Comparison of ENCODE assay signal across 9 cellular contexts in the genomic region with DNA sequence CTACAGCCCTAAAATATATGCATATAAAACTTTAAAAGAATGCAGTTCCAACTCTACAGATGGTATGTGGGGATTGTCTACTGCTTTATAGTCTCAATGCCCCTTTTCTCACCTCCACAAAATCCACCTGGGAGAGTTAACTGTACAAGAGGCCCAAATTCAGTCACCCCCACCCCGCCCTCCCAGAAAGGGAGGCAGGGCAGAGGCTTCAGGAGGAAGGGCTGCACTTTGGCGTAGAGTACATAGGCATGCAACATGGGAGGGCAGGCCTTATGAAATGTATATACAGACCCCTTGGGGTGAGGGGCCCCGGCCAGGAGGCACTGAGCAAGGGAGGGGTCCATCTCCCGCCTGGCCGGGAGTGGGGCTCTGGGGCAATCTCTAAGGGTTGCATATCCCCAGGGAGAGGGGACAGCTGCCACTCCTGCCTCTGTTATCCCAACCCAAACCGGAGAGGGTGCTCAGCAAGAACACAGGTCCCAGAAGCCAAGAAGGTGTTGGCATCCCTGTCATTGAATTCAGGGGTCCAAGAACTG. TPM values are rescaled to one million over a fixed set of nuclear protein-coding genes. Genes with fewer than 3 reads are reported as not detected.
DNase-seq lines count a peak whose midpoint lies in the region; ATAC-seq and FAIRE-seq lines count a peak whose summit lies in the region.
"Had no signal": no experiment of that assay in that cellular context is flagged by ENCODE, and none has a peak within 500 bp of the region (broad histone marks: within the 10 kb centered on the region; RNA-seq: fewer than 3 reads in every experiment).

No MANE protein-coding gene starts in this region.

- H3K4me3 Mint-ChIP-seq in T-helper 1 cell treated with Interleukin-12 subunit alpha and Interleukin-12 subunit beta and Interleukin-4 antibody, amounts not matched to agents 30 μg/mL and 1 μg/mL, for 36 hours, result peak overlapping the region; percentile 86
- H3K4me3 Mint-ChIP-seq in activated CD4-positive, alpha-beta memory T cell treated with anti-CD3 and anti-CD28 coated beads for 36 hours, result peak overlapping the region; percentile 87
- H3K4me3 Mint-ChIP-seq in stimulated activated naive B cell treated with anti-CD40 and anti-IgM and Interleukin-4, amounts not matched to agents 10 μg/mL and 1 μg/mL and 100 μg/mL, for 72 hours, result peak overlapping the region; percentile 88 to 90

- no peak overlapping the region for H3K9ac ChIP-seq in iPS-15b (ENCODE audit: low read depth, low read length)

- H3K4me1 Mint-ChIP-seq in T-helper 1 cell treated with Interleukin-12 subunit alpha and Interleukin-12 subunit beta and Interleukin-4 antibody, amounts not matched to agents 30 μg/mL and 1 μg/mL, for 36 hours (ENCODE audit: low read depth), result peaks cover 22% of the 10 kb centered on the region
- H3K4me1 Mint-ChIP-seq in activated CD4-positive, alpha-beta memory T cell treated with anti-CD3 and anti-CD28 coated beads for 36 hours (ENCODE audit: low read depth), result peaks cover 28% of the 10 kb centered on the region
- peaks cover 19 to 44% of the 10 kb centered on the region in 2 donors for H3K4me1 Mint-ChIP-seq in stimulated activated naive B cell treated with anti-CD40 and anti-IgM and Interleukin-4, amounts not matched to agents 10 μg/mL and 1 μg/mL and 100 μg/mL, for 72 hours

- intact Hi-C loops in activated CD4-positive, alpha-beta memory T cell treated with anti-CD3 and anti-CD28 coated beads for 36 hours (cut with micrococcal nuclease), result loop anchor here (1.0 kb wide), 1 partner anchor 54 kb away; no protein-coding TSS in a partner anchor

- H3K36me3 ChIP-seq in iPS-15b (ENCODE audit: control insufficient read depth, insufficient read depth, low read length), result peaks cover 51% of the 10 kb centered on the region

- H3K9me3 ChIP-seq in iPS-15b (ENCODE audit: control insufficient read depth, insufficient read depth, low read length), result no peaks in the 10 kb centered on the region

- no peaks in the 10 kb centered on the region for H3K27me3 ChIP-seq in iPS-15b (ENCODE audit: control insufficient read depth, insufficient read depth, low read length)

- no peak for FAIRE-seq in HTR-8/SVneo (lab: Jason Lieb, UNC)
- FAIRE-seq: A204.1 had no signal

- peaks cover 38% of the 10 kb centered on the region for H3K36me3 Mint-ChIP-seq in T-helper 1 cell treated with Interleukin-12 subunit alpha and Interleukin-12 subunit beta and Interleukin-4 antibody, amounts not matched to agents 30 μg/mL and 1 μg/mL, for 36 hours (ENCODE audit: low read depth)
- H3K36me3 Mint-ChIP-seq in activated CD4-positive, alpha-beta memory T cell treated with anti-CD3 and anti-CD28 coated beads for 36 hours, result peaks cover 23% of the 10 kb centered on the region
- peaks cover 33 to 44% of the 10 kb centered on the region in 2 donors for H3K36me3 Mint-ChIP-seq in stimulated activated naive B cell treated with anti-CD40 and anti-IgM and Interleukin-4, amounts not matched to agents 10 μg/mL and 1 μg/mL and 100 μg/mL, for 72 hours

- POLR2A ChIA-PET in activated CD4-positive, alpha-beta memory T cell treated with anti-CD3 and anti-CD28 coated beads for 36 hours (lab: Charles Lee), result interaction anchor here (1.1 to 2.7 kb wide), 2 partner anchors 11 to 26 kb away, joined by 3 to 13 read pairs; a partner anchor contains a TSS

- CTCF ChIA-PET in activated CD4-positive, alpha-beta memory T cell treated with anti-CD3 and anti-CD28 coated beads for 36 hours (lab: Charles Lee), result interaction anchor here (2.1 to 3.8 kb wide), 5 partner anchors 9 to 55 kb away, joined by 5 to 36 read pairs (median 35); a partner anchor contains a TSS

- no peaks in the 10 kb centered on the region for H3K9me3 Mint-ChIP-seq in T-helper 1 cell treated with Interleukin-12 subunit alpha and Interleukin-12 subunit beta and Interleukin-4 antibody, amounts not matched to agents 30 μg/mL and 1 μg/mL, for 36 hours
- no peaks in the 10 kb centered on the region for H3K9me3 Mint-ChIP-seq in activated CD4-positive, alpha-beta memory T cell treated with anti-CD3 and anti-CD28 coated beads for 36 hours
- H3K9me3 Mint-ChIP-seq in stimulated activated naive B cell treated with anti-CD40 and anti-IgM and Interleukin-4, amounts not matched to agents 10 μg/mL and 1 μg/mL and 100 μg/mL, for 72 hours, result no peaks in the 10 kb centered on the region

- no peaks in the 10 kb centered on the region for H3K27me3 Mint-ChIP-seq in T-helper 1 cell treated with Interleukin-12 subunit alpha and Interleukin-12 subunit beta and Interleukin-4 antibody, amounts not matched to agents 30 μg/mL and 1 μg/mL, for 36 hours (ENCODE audit: low read depth)
- H3K27me3 Mint-ChIP-seq in activated CD4-positive, alpha-beta memory T cell treated with anti-CD3 and anti-CD28 coated beads for 36 hours, result no peaks in the 10 kb centered on the region
- no peaks in the 10 kb centered on the region for H3K27me3 Mint-ChIP-seq in stimulated activated naive B cell treated with anti-CD40 and anti-IgM and Interleukin-4, amounts not matched to agents 10 μg/mL and 1 μg/mL and 100 μg/mL, for 72 hours

- ATAC-seq in stimulated activated naive B cell treated with anti-CD40 and anti-IgM and Interleukin-4, amounts not matched to agents 10 μg/mL and 1 μg/mL and 100 μg/mL, for 72 hours (replicated peaks), result no peak
- ATAC-seq in HG02763 (IDR thresholded peaks at IDR 0.05; ENCODE audit: unreplicated experiment), result no peak
- ATAC-seq in HG03442 (IDR thresholded peaks at IDR 0.05; ENCODE audit: unreplicated experiment), result no peak

- DNase-seq in T-helper 1 cell (no peak), HTR-8/SVneo (ENCODE audit: insufficient read length, low spot score) (no peak)
- no peak for DNase-seq in activated CD4-positive, alpha-beta memory T cell treated with anti-CD3 and anti-CD28 coated beads for 36 hours
- DNase-seq in stimulated activated naive B cell treated with anti-CD40 and anti-IgM and Interleukin-4, amounts not matched to agents 10 μg/mL and 1 μg/mL and 100 μg/mL, for 72 hours, result no peak

- peak overlapping the region; percentile 45 for H3K27ac Mint-ChIP-seq in T-helper 1 cell treated with Interleukin-12 subunit alpha and Interleukin-12 subunit beta and Interleukin-4 antibody, amounts not matched to agents 30 μg/mL and 1 μg/mL, for 36 hours
- peak overlapping the region; percentile 90 for H3K27ac Mint-ChIP-seq in activated CD4-positive, alpha-beta memory T cell treated with anti-CD3 and anti-CD28 coated beads for 36 hours
- H3K27ac Mint-ChIP-seq in stimulated activated naive B cell treated with anti-CD40 and anti-IgM and Interleukin-4, amounts not matched to agents 10 μg/mL and 1 μg/mL and 100 μg/mL, for 72 hours, result peak overlapping the region; percentile 81

- H3K4me3 ChIP-seq in iPS-15b (ENCODE audit: low read depth, low read length), result peak overlapping the region; percentile 78

- peaks cover 5% of the 10 kb centered on the region for H3K4me1 ChIP-seq in iPS-15b (ENCODE audit: control insufficient read depth, insufficient read depth, low read length)

RNA-seq across cellular contexts. Expression of a gene that starts 1.3 kb away (rescaled TPM):
- 10 to 100 TPM; 31.5 to 32.4 TPM for total RNA-seq in activated CD4-positive, alpha-beta memory T cell treated with anti-CD3 and anti-CD28 coated beads for 36 hours

RNA-seq across cellular contexts. Expression of a gene that starts 7.0 kb away (rescaled TPM):
- total RNA-seq in activated CD4-positive, alpha-beta memory T cell treated with anti-CD3 and anti-CD28 coated beads for 36 hours, result 10 to 100 TPM; 55.9 to 57.3 TPM

RNA-seq across cellular contexts. Expression of a gene that starts 7.7 kb away (rescaled TPM):
- total RNA-seq in activated CD4-positive, alpha-beta memory T cell treated with anti-CD3 and anti-CD28 coated beads for 36 hours, result 10 to 100 TPM; 43.4 to 46.5 TPM

RNA-seq across cellular contexts. Expression of a gene that starts 11.6 kb away (rescaled TPM):
- total RNA-seq in activated CD4-positive, alpha-beta memory T cell treated with anti-CD3 and anti-CD28 coated beads for 36 hours, result 100 to 1,000 TPM; 197 to 205 TPM

RNA-seq across cellular contexts. Expression of a gene that starts 20.3 kb away (rescaled TPM):
- total RNA-seq in activated CD4-positive, alpha-beta memory T cell treated with anti-CD3 and anti-CD28 coated beads for 36 hours, result 10 to 100 TPM; 45.4 to 49.4 TPM
